In genomic region chr22:38270091-38270972, GRCh38 we compare ENCODE assay signal across 10 cellular contexts. TPM values are rescaled to one million over a fixed set of nuclear protein-coding genes. Genes with fewer than 3 reads are reported as not detected.
DNase-seq lines count a peak whose midpoint lies in the region; ATAC-seq and TF ChIP-seq lines count a peak whose summit lies in the region.
"Had no signal": no experiment of that assay in that cellular context is flagged by ENCODE, and none has a peak within 500 bp of the region (broad histone marks: within the 10 kb centered on the region; RNA-seq: fewer than 3 reads in every experiment).

No MANE protein-coding gene starts in this region.

- H3K9me3 ChIP-seq in transverse colon = no peaks in the 10 kb centered on the region

- no peaks in the 10 kb centered on the region for H3K36me3 ChIP-seq in transverse colon

- ATAC-seq in esophagus mucosa = no peak
- ATAC-seq: activated CD4-positive, alpha-beta T cell treated with anti-CD3 and anti-CD28 coated beads for 36 hours had no signal

- no peak for TF ChIP-seq EP300 in transverse colon (IDR thresholded peaks at IDR 0.05; ENCODE audit: low read depth)

- in situ Hi-C loops in transverse colon (cut with MboI; ENCODE audit: low pct_ligation_motif_present in 1 of 4, low pct_unique_long_range_greater_than_20kb in 1 of 4, low sequenced_read_pairs in 3 of 4) = no loop called here

- H3K4me3 Mint-ChIP-seq in activated naive CD4-positive, alpha-beta T cell treated with anti-CD3 and anti-CD28 coated beads, Interleukin-2, amount 50 U/mL, for 24 hours = no peak overlapping the region

- no peaks in the 10 kb centered on the region for H3K36me3 Mint-ChIP-seq in activated naive CD4-positive, alpha-beta T cell treated with anti-CD3 and anti-CD28 coated beads, Interleukin-2, amount 50 U/mL, for 24 hours

- peak overlapping the region; percentile 86 for H3K27ac Mint-ChIP-seq in activated naive CD4-positive, alpha-beta T cell treated with anti-CD3 and anti-CD28 coated beads, Interleukin-2, amount 50 U/mL, for 24 hours
- H3K27ac Mint-ChIP-seq: activated CD4-positive, alpha-beta T cell treated with anti-CD3 and anti-CD28 coated beads for 36 hours had no signal

- 57% methylated on average over 13 of the region's 13 CpGs; no CpG with 5 or more reads in 1 of the 2 donors for WGBS in transverse colon (ENCODE audit: low coverage in 1 of 2), 2 donors

- no peaks in the 10 kb centered on the region for H3K9me3 Mint-ChIP-seq in activated naive CD4-positive, alpha-beta T cell treated with anti-CD3 and anti-CD28 coated beads, Interleukin-2, amount 50 U/mL, for 24 hours

- H3K4me3 ChIP-seq in transverse colon = no peak overlapping the region

- intact Hi-C loops in transverse colon (cut with DNase I; ENCODE audit: low total_unique reads) = loop anchor here (10.0 kb wide), 1 partner anchor 66 kb away; the partner anchor contains the start of gene MAFF

- H3K27me3 ChIP-seq in transverse colon = no peaks in the 10 kb centered on the region

- H3K4me1 ChIP-seq in transverse colon = peaks cover 23 to 54% (median 43%) of the 10 kb centered on the region in 4 donors

- no peak for TF ChIP-seq POLR2A in transverse colon (IDR thresholded peaks at IDR 0.05)

- no peaks in the 10 kb centered on the region for H3K27me3 Mint-ChIP-seq in activated naive CD4-positive, alpha-beta T cell treated with anti-CD3 and anti-CD28 coated beads, Interleukin-2, amount 50 U/mL, for 24 hours
- H3K27me3 Mint-ChIP-seq: activated CD4-positive, alpha-beta T cell treated with anti-CD3 and anti-CD28 coated beads for 36 hours had no signal

- DNase-seq in activated naive CD4-positive, alpha-beta T cell (lab: John Stamatoyannopoulos, UW) = no peak
- DNase-seq in astrocyte of the hippocampus (ENCODE audit: low read depth, low spot score) (peak; percentile 46), midbrain (lab: John Stamatoyannopoulos, UW) (peak; percentile 71), transverse colon (no peak), AG20443 (ENCODE audit: low spot score) (no peak), NCI-H128 (lab: John Stamatoyannopoulos, UW; ENCODE audit: unreplicated experiment) (no peak)
- DNase-seq: activated CD4-positive, alpha-beta T cell treated with anti-CD3 and anti-CD28 coated beads for 36 hours; NCI-H82 had no signal

- H3K27ac ChIP-seq in transverse colon = peak overlapping the region; percentile 48 to 97 (median 92)

- H3K4me1 Mint-ChIP-seq in activated naive CD4-positive, alpha-beta T cell treated with anti-CD3 and anti-CD28 coated beads, Interleukin-2, amount 50 U/mL, for 24 hours = peaks cover 59% of the 10 kb centered on the region

- no peak for TF ChIP-seq CTCF in transverse colon (IDR thresholded peaks at IDR 0.05)

RNA-seq across cellular contexts. Expression of gene TMEM184B, which starts 2.5 kb away (rescaled TPM):
- total RNA-seq in transverse colon (10 to 100 TPM; 18.7 to 88.4 (median 41.1) TPM), esophagus mucosa (22.6 TPM)

RNA-seq across cellular contexts. Expression of gene CSNK1E, which starts 46.9 kb away (rescaled TPM):
- 100 to 1,000 TPM in 2 of 4 donors, 10 to 100 TPM in 2; 47.9 to 179 (median 106) TPM for total RNA-seq in transverse colon
- 71.0 TPM for total RNA-seq in esophagus mucosa

Comparison
In these comparisons a context has a peak if more than half of its experiments do, and no peak if none do; other contexts are left out.
1. DNase-seq: peak in astrocyte of the hippocampus (single experiment) and midbrain (single experiment); none in activated naive CD4-positive, alpha-beta T cell (0 of 4), transverse colon (single experiment), AG20443 (single experiment) and NCI-H128 (single experiment).